10 cellular contexts compared by ENCODE assay signal in genomic region chr4:4519296-4519898, GRCh38. TPM values are rescaled to one million over a fixed set of nuclear protein-coding genes. Genes with fewer than 3 reads are reported as not detected.
DNase-seq lines count a peak whose midpoint lies in the region; ATAC-seq, FAIRE-seq and TF ChIP-seq lines count a peak whose summit lies in the region.
"Had no signal": no experiment of that assay in that cellular context is flagged by ENCODE, and none has a peak within 500 bp of the region (broad histone marks: within the 10 kb centered on the region; RNA-seq: fewer than 3 reads in every experiment).

No MANE protein-coding gene starts in this region.

- H2AFZ ChIP-seq in GM23338, result no peak overlapping the region

- H3K4me3 Mint-ChIP-seq in GM23338, result no peak overlapping the region

- no peak overlapping the region for H3K4me2 ChIP-seq in GM23338

- peaks cover 16% of the 10 kb centered on the region for H3K4me1 Mint-ChIP-seq in GM23338

- H3K27me3 ChIP-seq in AG04450 (ENCODE audit: control insufficient read depth, insufficient read depth, low read length) (no peaks in the 10 kb centered on the region), GM23338 (ENCODE audit: insufficient read depth) (no peaks in the 10 kb centered on the region)

- no peaks in the 10 kb centered on the region for H3K36me3 Mint-ChIP-seq in GM23338 (ENCODE audit: low read depth)

- no peak overlapping the region for H3K4me3 ChIP-seq in AG04450 (ENCODE audit: low read depth, low read length)
- no peak overlapping the region for H3K4me3 ChIP-seq in GM23338
- no peak overlapping the region for H3K4me3 ChIP-seq in WI38 (ENCODE audit: low read depth, low read length)

- peak; percentile 31; the same call in 2 of the 3 replicates for ATAC-seq in GM23338

- POLR2A ChIA-PET in AG04450 (lab: Yijun Ruan, JAX), result no interaction called here

- DNase-seq in AG04450 (ENCODE audit: low read depth, low spot score), result no peak
- DNase-seq in GM23338 (ENCODE audit: low spot score), result peak; percentile 67
- peak; percentile 18 for DNase-seq in kidney tubule cell (ENCODE audit: low spot score)
- no peak for DNase-seq in urothelium cell line (ENCODE audit: low spot score)
- DNase-seq in activated T-cell treated with anti-CD3 and anti-CD28 coated beads for 4 hours, result no peak
- DNase-seq in stimulated activated CD4-positive, alpha-beta T cell treated with anti-CD3 and anti-CD28 coated beads, Interleukin-4, amount 100 ng/mL, for 1 hour, result no peak
- DNase-seq in pons (ENCODE audit: low spot score), result no peak
- DNase-seq: central memory CD4-positive, alpha-beta T cell; SHP77 treated with DMSO at 0.1 percent for 48 hours had no signal

- no peak overlapping the region for H3K27ac ChIP-seq in AG04450 (ENCODE audit: low read depth, low read length)
- no peak overlapping the region for H3K27ac ChIP-seq in GM23338 (ENCODE audit: low read depth)

- H3K9me2 ChIP-seq in GM23338 (ENCODE audit: insufficient read depth), result no peaks in the 10 kb centered on the region

- peaks cover 9% of the 10 kb centered on the region for H3K4me1 ChIP-seq in GM23338 (ENCODE audit: insufficient read depth)

- H3K9me3 ChIP-seq in AG04450 (ENCODE audit: control insufficient read depth, insufficient read depth, low read length), result no peaks in the 10 kb centered on the region

- H3F3A ChIP-seq in GM23338 (replicated peaks; ENCODE audit: low read depth), result no peaks in the 10 kb centered on the region

- H3K36me3 ChIP-seq in GM23338 (ENCODE audit: insufficient read depth), result no peaks in the 10 kb centered on the region

- H3K27ac Mint-ChIP-seq in GM23338, result no peak overlapping the region

- H3K79me2 ChIP-seq in GM23338 (replicated peaks; ENCODE audit: insufficient read depth), result peaks cover 16% of the 10 kb centered on the region; the same call in 1 of the 2 replicates

- no peaks in the 10 kb centered on the region for H3K9me3 Mint-ChIP-seq in GM23338

- peak; percentile 80 for TF ChIP-seq CTCF in AG04450 (IDR thresholded peaks at IDR 0.05; ENCODE audit: low read depth, low read length)
- TF ChIP-seq CTCF in GM23338 (conservative IDR thresholded peaks at IDR 0.05; ENCODE audit: low read depth in 2 of 2), result peak; percentile 47 to 77
- TF ChIP-seq CTCF in WI38 (IDR thresholded peaks at IDR 0.05; ENCODE audit: low read depth, low read length), result peak; percentile 49; the same call in 1 of the 2 replicates

- no peak for FAIRE-seq in urothelium cell line (lab: Jason Lieb, UNC)

- CTCF ChIA-PET in AG04450 (lab: Charles Lee), result interaction anchor here (0.5 to 5.9 kb wide), 52 partner anchors 8 to 475 kb away, joined by 3 to 49 read pairs (median 6); partner anchors contain the start of gene STX18

- H3K27me3 Mint-ChIP-seq in GM23338 (ENCODE audit: insufficient read depth, low read depth, poor library complexity), result no peaks in the 10 kb centered on the region

- no peaks in the 10 kb centered on the region; the same call in none of the 2 replicates for H4K20me1 ChIP-seq in GM23338 (replicated peaks; ENCODE audit: insufficient read depth)

TF ChIP-seq in GM23338, 12 proteins besides CTCF, POLR2A, EP300 and RAD21 (continues in another document):
- no peak for TF ChIP-seq STAT1 (IDR thresholded peaks at IDR 0.05; ENCODE audit: unreplicated experiment)
- no peak for TF ChIP-seq ZNF462 (CRISPR knock-in tag; IDR thresholded peaks at IDR 0.05)
- no peak for TF ChIP-seq EZH2phosphoT487 (IDR thresholded peaks at IDR 0.05; ENCODE audit: unreplicated experiment)
- no peak for TF ChIP-seq POLR2AphosphoS5 (IDR thresholded peaks at IDR 0.05; ENCODE audit: low read depth)
- no peak for TF ChIP-seq ETS1 (IDR thresholded peaks at IDR 0.05)

RNA-seq across cellular contexts. Expression of gene STX18, which starts 22.5 kb away (rescaled TPM):
- polyA plus RNA-seq in AG04450 (2011; rRNA removed) (23.9 and 27.0 TPM in 2 replicates), GM23338 (2016; fragmentation: Nextera tagmentation; extraction: Ambion mirVana) (16.6 and 18.1 TPM in 2 replicates)
- 19.6 and 24.4 TPM in 2 replicates for polyA minus RNA-seq in AG04450 (2011; rRNA and poly(A)+ RNA removed)
- 15.9 and 30.8 TPM in 2 replicates for total RNA-seq in GM23338 (2014; rRNA removed; shearing (Covaris generic))

Comparison
In these comparisons a context has a peak if more than half of its experiments do, and no peak if none do; other contexts are left out.
1. DNase-seq: peak in GM23338 (single experiment) and kidney tubule cell (single experiment); none in AG04450 (single experiment), urothelium cell line (single experiment), activated T-cell treated with anti-CD3 and anti-CD28 coated beads for 4 hours (single experiment), stimulated activated CD4-positive, alpha-beta T cell treated with anti-CD3 and anti-CD28 coated beads, Interleukin-4, amount 100 ng/mL, for 1 hour (single experiment) and pons (single experiment).
2. Peak in every context shown above with its lines, with median percentiles within 50 percentile points of each other: CTCF ChIP-seq.